14 cellular contexts compared by ENCODE assay signal in the genomic region with DNA sequence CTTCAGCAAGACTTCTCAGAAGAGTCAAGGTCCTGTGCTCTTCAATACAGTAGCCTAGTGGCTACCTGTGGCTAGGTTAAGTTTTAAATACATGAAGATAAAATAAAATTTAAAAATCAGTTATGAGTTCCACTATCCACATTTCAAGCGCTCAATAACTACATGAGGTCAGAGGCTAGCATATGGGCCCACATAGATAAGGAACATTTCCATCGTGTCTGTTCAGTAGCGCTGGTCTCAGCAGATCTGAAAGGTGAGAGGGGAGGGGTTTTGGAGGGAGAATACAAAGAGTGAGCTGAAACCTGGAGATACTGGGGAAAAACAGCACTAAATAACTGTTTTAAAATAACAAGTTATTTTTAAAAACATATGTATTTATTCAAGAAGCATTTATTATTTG.
"Had no signal": no experiment of that assay in that cellular context is flagged by ENCODE, and none has a peak within 500 bp of the region (broad histone marks: within the 10 kb centered on the region; RNA-seq: fewer than 3 reads in every experiment).

No MANE protein-coding gene starts in this region.

- H3K27ac Mint-ChIP-seq: effector memory CD8-positive, alpha-beta T cell; naive thymus-derived CD4-positive, alpha-beta T cell; stimulated activated naive B cell treated with anti-CD40 and anti-IgM and Interleukin-4, amounts not matched to agents 10 μg/mL and 1 μg/mL and 100 μg/mL, for 72 hours had no signal

- H3K36me3 ChIP-seq: thoracic aorta had no signal

- H3K9me3 ChIP-seq: thoracic aorta had no signal

- DNase-seq: cortex of kidney; effector memory CD8-positive, alpha-beta T cell; foreskin melanocyte; left colon; left ventricle myocardium superior; naive thymus-derived CD4-positive, alpha-beta T cell; posterior cingulate gyrus; stimulated activated CD4-positive, alpha-beta T cell treated with anti-CD3 and anti-CD28 coated beads, Interleukin-2, amount 100 ng/mL, for 24 hours; stimulated activated CD4-positive, alpha-beta T cell treated with anti-CD3 and anti-CD28 coated beads, Interleukin-4, amount 100 ng/mL, for 4 hours; stimulated activated naive B cell treated with anti-CD40 and anti-IgM and Interleukin-4, amounts not matched to agents 10 μg/mL and 1 μg/mL and 100 μg/mL, for 72 hours; stimulated activated naive CD8-positive, alpha-beta T cell treated with anti-CD3 and anti-CD28 coated beads, Interleukin-15, amount 100 ng/mL, for 72 hours had no signal

- H3K27me3 Mint-ChIP-seq: stimulated activated naive CD8-positive, alpha-beta T cell treated with anti-CD3 and anti-CD28 coated beads, Interleukin-15, amount 100 ng/mL, for 72 hours had no signal

- H3K27ac ChIP-seq: hepatocyte, thoracic aorta had no signal

- H3K4me3 Mint-ChIP-seq: effector memory CD8-positive, alpha-beta T cell; naive thymus-derived CD4-positive, alpha-beta T cell; stimulated activated naive B cell treated with anti-CD40 and anti-IgM and Interleukin-4, amounts not matched to agents 10 μg/mL and 1 μg/mL and 100 μg/mL, for 72 hours; stimulated activated naive CD8-positive, alpha-beta T cell treated with anti-CD3 and anti-CD28 coated beads, Interleukin-15, amount 100 ng/mL, for 72 hours had no signal

- H3K36me3 Mint-ChIP-seq: naive thymus-derived CD4-positive, alpha-beta T cell; stimulated activated naive B cell treated with anti-CD40 and anti-IgM and Interleukin-4, amounts not matched to agents 10 μg/mL and 1 μg/mL and 100 μg/mL, for 72 hours had no signal

- H3K4me1 Mint-ChIP-seq: naive thymus-derived CD4-positive, alpha-beta T cell; stimulated activated naive CD8-positive, alpha-beta T cell treated with anti-CD3 and anti-CD28 coated beads, Interleukin-15, amount 100 ng/mL, for 72 hours had no signal

- H3K27me3 ChIP-seq: hepatocyte had no signal

- H3K9me3 Mint-ChIP-seq: effector memory CD8-positive, alpha-beta T cell; stimulated activated naive B cell treated with anti-CD40 and anti-IgM and Interleukin-4, amounts not matched to agents 10 μg/mL and 1 μg/mL and 100 μg/mL, for 72 hours; stimulated activated naive CD8-positive, alpha-beta T cell treated with anti-CD3 and anti-CD28 coated beads, Interleukin-15, amount 100 ng/mL, for 72 hours had no signal

- H3K4me3 ChIP-seq: hepatocyte, lung, thoracic aorta had no signal
